ENCODE assay signal across 13 cellular contexts in genomic region chr1:77416692-77417450, GRCh38.
DNase-seq lines count a peak whose midpoint lies in the region; ATAC-seq, FAIRE-seq and TF ChIP-seq lines count a peak whose summit lies in the region.
"Had no signal": no experiment of that assay in that cellular context is flagged by ENCODE, and none has a peak within 500 bp of the region (broad histone marks: within the 10 kb centered on the region; RNA-seq: fewer than 3 reads in every experiment).

No MANE protein-coding gene starts in this region.

- H3K79me2 ChIP-seq in PC-3 (ENCODE audit: low read length): no peaks in the 10 kb centered on the region

- POLR2A ChIA-PET in A673 (lab: Charles Lee; ENCODE audit: low non-redundant PET) (no interaction called here), PC-3 (lab: Charles Lee; ENCODE audit: unreplicated experiment) (no interaction called here)

- H3K9me2 ChIP-seq in PC-3 (replicated peaks; ENCODE audit: low read length): no peaks in the 10 kb centered on the region

- ATAC-seq in PC-3 (peak; percentile 56), GM21825 (IDR thresholded peaks at IDR 0.05; ENCODE audit: unreplicated experiment) (no peak)
- ATAC-seq: right cardiac atrium; stimulated activated naive CD8-positive, alpha-beta T cell treated with anti-CD3 and anti-CD28 coated beads, Interleukin-15, amount 100 ng/mL, for 72 hours had no signal

- peak overlapping the region; percentile 51 for H3K4me2 ChIP-seq in PC-3 (ENCODE audit: low read length)

- H3K36me3 ChIP-seq in A673 (ENCODE audit: insufficient read depth, low read length, poor library complexity, severe bottlenecking) (no peaks in the 10 kb centered on the region), PC-3 (ENCODE audit: low read depth, low read length) (no peaks in the 10 kb centered on the region), vagina (no peaks in the 10 kb centered on the region)

- DNase-seq in A673 (ENCODE audit: low spot score): peak; percentile 54
- no peak for DNase-seq in GM12865 (ENCODE audit: low read depth)
- peak; percentile 68 for DNase-seq in PC-3
- peak in 1 of 2 donors; percentile 32 for DNase-seq in foreskin fibroblast
- no peak for DNase-seq in NCI-H1092 (lab: John Stamatoyannopoulos, UW)
- DNase-seq in vagina (ENCODE audit: extremely low spot score in 2 of 2): no peak
- DNase-seq in GM19239 (ENCODE audit: insufficient read length, low spot score): no peak
- DNase-seq: activated naive CD8-positive, alpha-beta T cell treated with anti-CD3 and anti-CD28 coated beads, Interleukin-2, amount 10 ng/mL, durations not matched to agents 7 days and 5 days; hippocampal formation; Karpas-422; right cardiac atrium; stimulated activated naive CD8-positive, alpha-beta T cell treated with anti-CD3 and anti-CD28 coated beads, Interleukin-15, amount 100 ng/mL, for 72 hours had no signal

- TF ChIP-seq CTCF in A673 (conservative IDR thresholded peaks at IDR 0.05; ENCODE audit: low read depth, low read length): peak; percentile 67
- TF ChIP-seq CTCF in GM12865 (IDR thresholded peaks at IDR 0.05; ENCODE audit: insufficient read depth, low read depth, low read length, missing control alignments): peak; percentile 27
- peak; percentile 80 for TF ChIP-seq CTCF in PC-3 (conservative IDR thresholded peaks at IDR 0.05; ENCODE audit: low read depth, low read length)
- peak; percentile 37 for TF ChIP-seq CTCF in foreskin fibroblast (IDR thresholded peaks at IDR 0.05; ENCODE audit: low read depth, low read length)
- no peak for TF ChIP-seq CTCF in vagina (IDR thresholded peaks at IDR 0.05)

- H3K9me3 ChIP-seq in A673 (ENCODE audit: low read depth, low read length, poor library complexity, severe bottlenecking) (no peaks in the 10 kb centered on the region), PC-3 (ENCODE audit: low read length) (no peaks in the 10 kb centered on the region), vagina (no peaks in the 10 kb centered on the region)

- peak overlapping the region; percentile 29 for H2AFZ ChIP-seq in PC-3 (ENCODE audit: low read length)

- H3K4me1 ChIP-seq in A673 (ENCODE audit: insufficient read depth, low read length, poor library complexity, severe bottlenecking) (peaks cover 9% of the 10 kb centered on the region), PC-3 (ENCODE audit: insufficient read depth, low read length) (peaks cover 42% of the 10 kb centered on the region), vagina (no peaks in the 10 kb centered on the region)

- H3K4me3 ChIP-seq in A673 (ENCODE audit: low read depth, low read length, poor library complexity, severe bottlenecking): no peak overlapping the region
- H3K4me3 ChIP-seq in GM12865 (ENCODE audit: low read depth, low read length): no peak overlapping the region
- no peak overlapping the region for H3K4me3 ChIP-seq in PC-3 (ENCODE audit: low read length)
- H3K4me3 ChIP-seq in foreskin fibroblast (ENCODE audit: low read depth in 1 of 2, low read length in 2 of 2): no peak overlapping the region
- H3K4me3 ChIP-seq in vagina: no peak overlapping the region

- no peaks in the 10 kb centered on the region for H4K20me1 ChIP-seq in PC-3 (ENCODE audit: low read length)

- H3K27me3 ChIP-seq in A673 (replicated peaks; ENCODE audit: insufficient read depth, low read depth, low read length, poor library complexity): no peaks in the 10 kb centered on the region
- no peaks in the 10 kb centered on the region for H3K27me3 ChIP-seq in PC-3 (ENCODE audit: low read length)
- no peaks in the 10 kb centered on the region for H3K27me3 ChIP-seq in vagina

- H3K9ac ChIP-seq in PC-3 (ENCODE audit: low read length): peak overlapping the region; percentile 48

- CTCF ChIA-PET in A673 (lab: Charles Lee): no interaction called here
- CTCF ChIA-PET in PC-3 (lab: Charles Lee): no interaction called here

- BruUV-seq in A673 (replicated peaks; lab: Mats Ljungman, UMichigan): no TSS peak
- BruUV-seq in PC-3 (replicated peaks; lab: Mats Ljungman, UMichigan): no TSS peak

- H3K27ac ChIP-seq in A673 (ENCODE audit: low read depth, low read length, poor library complexity, severe bottlenecking): no peak overlapping the region
- peak overlapping the region; percentile 87 for H3K27ac ChIP-seq in PC-3 (ENCODE audit: low read length)
- H3K27ac ChIP-seq in vagina: no peak overlapping the region

- TF ChIP-seq POLR2A in vagina (IDR thresholded peaks at IDR 0.05): no peak

- intact Hi-C loops in A673 (cut with micrococcal nuclease; ENCODE audit: unreplicated experiment) (loop anchor here (5.0 to 10.0 kb wide), 2 partner anchors 118 to 270 kb away; no protein-coding TSS in a partner anchor), PC-3 (cut with micrococcal nuclease) (loop anchor here (2.0 to 10.0 kb wide), 5 partner anchors 75 to 272 kb away; partner anchors contain the start of gene PIGK), vagina (cut with DNase I) (no loop called here)

- no peak for FAIRE-seq in GM19239 (lab: Jason Lieb, UNC)

- H3F3A ChIP-seq in PC-3 (ENCODE audit: low read length, unreplicated experiment): peaks cover 6% of the 10 kb centered on the region

Comparison
In these comparisons a context has a peak if more than half of its experiments do, and no peak if none do; other contexts are left out.
1. DNase-seq: peak in A673 (single experiment) and PC-3 (single experiment); none in GM12865 (single experiment), NCI-H1092 (single experiment), vagina (0 of 2) and GM19239 (single experiment).
2. CTCF ChIP-seq: peak in A673 (single experiment), GM12865 (single experiment), PC-3 (single experiment) and foreskin fibroblast (single experiment); none in vagina (0 of 3).